ENCODE assay signal across 8 cellular contexts in genomic region chr1:230231739-230232075, GRCh38.
DNase-seq lines count a peak whose midpoint lies in the region; ATAC-seq and TF ChIP-seq lines count a peak whose summit lies in the region.

No MANE protein-coding gene starts in this region.

- in situ Hi-C loops in GM13976 (cut with MboI; ENCODE audit: low sequenced_read_pairs, unreplicated experiment), result no loop called here

- no peak overlapping the region for H3K4me3 ChIP-seq in PC-3 (ENCODE audit: low read length)
- no peak overlapping the region for H3K4me3 ChIP-seq in cardiac muscle cell
- H3K4me3 ChIP-seq in prostate gland, result no peak overlapping the region

- H3F3A ChIP-seq in PC-3 (ENCODE audit: low read length, unreplicated experiment), result no peaks in the 10 kb centered on the region

- H2AFZ ChIP-seq in PC-3 (ENCODE audit: low read length), result no peak overlapping the region

- H3K27me3 ChIP-seq in PC-3 (ENCODE audit: low read length), result no peaks in the 10 kb centered on the region
- H3K27me3 ChIP-seq in cardiac muscle cell, result no peaks in the 10 kb centered on the region
- H3K27me3 ChIP-seq in prostate gland (replicated peaks; ENCODE audit: insufficient read depth), result no peaks in the 10 kb centered on the region

- POLR2A ChIA-PET in PC-3 (lab: Charles Lee; ENCODE audit: unreplicated experiment), result no interaction called here

- TF ChIP-seq POLR2A in prostate gland (IDR thresholded peaks at IDR 0.05), result no peak

- H3K4me2 ChIP-seq in PC-3 (ENCODE audit: low read length), result no peak overlapping the region

- no peak for TF ChIP-seq CTCF in PC-3 (conservative IDR thresholded peaks at IDR 0.05; ENCODE audit: low read depth, low read length)
- TF ChIP-seq CTCF in cardiac muscle cell (IDR thresholded peaks at IDR 0.05; ENCODE audit: low read depth, low read length), result no peak
- no peak for TF ChIP-seq CTCF in prostate gland (IDR thresholded peaks at IDR 0.05)
- no peak for TF ChIP-seq CTCF in GM13976 (IDR thresholded peaks at IDR 0.05; ENCODE audit: borderline replicate concordance, control extremely low read depth, extremely low read depth, insufficient read depth, missing control alignments)

- no peaks in the 10 kb centered on the region for H4K20me1 ChIP-seq in PC-3 (ENCODE audit: low read length)

- H3K36me3 ChIP-seq in PC-3 (ENCODE audit: low read depth, low read length), result peaks cover 7% of the 10 kb centered on the region; the same call in 1 of the 2 replicates
- H3K36me3 ChIP-seq in cardiac muscle cell, result no peaks in the 10 kb centered on the region
- H3K36me3 ChIP-seq in prostate gland, result no peaks in the 10 kb centered on the region

- H3K27ac ChIP-seq in PC-3 (ENCODE audit: low read length) (no peak overlapping the region), cardiac muscle cell (no peak overlapping the region), prostate gland (no peak overlapping the region)

- H3K4me1 ChIP-seq in PC-3 (ENCODE audit: insufficient read depth, low read length), result no peaks in the 10 kb centered on the region
- peaks cover 25% of the 10 kb centered on the region for H3K4me1 ChIP-seq in cardiac muscle cell (ENCODE audit: low read depth)
- no peaks in the 10 kb centered on the region for H3K4me1 ChIP-seq in prostate gland (replicated peaks)

- no TSS peak for BruUV-seq in PC-3 (replicated peaks; lab: Mats Ljungman, UMichigan)

- intact Hi-C loops in PC-3 (cut with micrococcal nuclease), result no loop called here
- intact Hi-C loops in prostate gland (cut with DNase I), result no loop called here

- peak; percentile 35; the same call in 1 of the 2 replicates for ATAC-seq in PC-3
- ATAC-seq in HG03521 (IDR thresholded peaks at IDR 0.05; ENCODE audit: unreplicated experiment), result no peak

- peak; percentile 42 for DNase-seq in DMS153 treated with DMSO at 0.1 percent for 48 hours (lab: John Stamatoyannopoulos, UW; ENCODE audit: unreplicated experiment)
- no peak for DNase-seq in PC-3
- peak; percentile 53 to 85 for DNase-seq in cardiac muscle cell (ENCODE audit: low read depth in 1 of 2, low spot score in 1 of 2)
- peak; percentile 23 for DNase-seq in prostate gland (ENCODE audit: low spot score)
- DNase-seq in GM13976 (ENCODE audit: low spot score), result no peak
- no peak for DNase-seq in NAMALWA (ENCODE audit: low spot score)
- no peak for DNase-seq in HuH-7.5 (ENCODE audit: low spot score)

- H3K9me3 ChIP-seq in PC-3 (ENCODE audit: low read length), result no peaks in the 10 kb centered on the region
- no peaks in the 10 kb centered on the region for H3K9me3 ChIP-seq in cardiac muscle cell (ENCODE audit: low read depth)
- no peaks in the 10 kb centered on the region for H3K9me3 ChIP-seq in prostate gland

- 31% methylated on average over 7 of the region's 7 CpGs for WGBS in prostate gland

- no peak overlapping the region for H3K9ac ChIP-seq in PC-3 (ENCODE audit: low read length)

- H3K79me2 ChIP-seq in PC-3 (ENCODE audit: low read length), result no peaks in the 10 kb centered on the region

- no peaks in the 10 kb centered on the region for H3K9me2 ChIP-seq in PC-3 (replicated peaks; ENCODE audit: low read length)

- CTCF ChIA-PET in PC-3 (lab: Charles Lee), result no interaction called here

Comparison
In these comparisons a context has a peak if more than half of its experiments do, and no peak if none do; other contexts are left out.
1. DNase-seq: peak in DMS153 treated with DMSO at 0.1 percent for 48 hours (single experiment), cardiac muscle cell (2 of 2) and prostate gland (single experiment); none in PC-3 (single experiment), GM13976 (single experiment), NAMALWA (single experiment) and HuH-7.5 (single experiment).